1 cellular context compared by ENCODE assay signal in the genomic region with DNA sequence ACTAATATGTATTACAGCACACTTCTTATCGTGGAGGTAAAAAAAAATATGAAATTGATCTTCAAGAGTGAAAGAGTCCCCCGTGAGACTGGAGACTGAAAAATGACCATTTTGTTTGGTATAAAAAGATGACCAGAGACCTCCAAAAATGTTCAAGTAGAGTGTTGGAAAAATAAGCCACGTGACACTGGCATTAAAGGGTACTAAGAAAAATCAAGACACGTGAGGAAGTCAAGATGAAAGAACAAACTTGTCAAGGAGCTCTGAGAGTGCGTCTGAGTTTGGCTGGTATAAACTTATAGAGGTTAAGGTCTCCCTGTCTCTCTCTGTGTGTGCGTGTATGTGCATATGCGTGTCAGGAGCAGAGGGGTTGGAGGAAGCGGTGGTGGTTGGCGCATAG.
TF ChIP-seq lines count a peak whose summit lies in the region.

No MANE protein-coding gene starts in this region.

TF ChIP-seq in GM23338, 12 proteins besides CTCF, POLR2A, EP300 and RAD21 (continued from another document):
- TF ChIP-seq, protein P1, sequence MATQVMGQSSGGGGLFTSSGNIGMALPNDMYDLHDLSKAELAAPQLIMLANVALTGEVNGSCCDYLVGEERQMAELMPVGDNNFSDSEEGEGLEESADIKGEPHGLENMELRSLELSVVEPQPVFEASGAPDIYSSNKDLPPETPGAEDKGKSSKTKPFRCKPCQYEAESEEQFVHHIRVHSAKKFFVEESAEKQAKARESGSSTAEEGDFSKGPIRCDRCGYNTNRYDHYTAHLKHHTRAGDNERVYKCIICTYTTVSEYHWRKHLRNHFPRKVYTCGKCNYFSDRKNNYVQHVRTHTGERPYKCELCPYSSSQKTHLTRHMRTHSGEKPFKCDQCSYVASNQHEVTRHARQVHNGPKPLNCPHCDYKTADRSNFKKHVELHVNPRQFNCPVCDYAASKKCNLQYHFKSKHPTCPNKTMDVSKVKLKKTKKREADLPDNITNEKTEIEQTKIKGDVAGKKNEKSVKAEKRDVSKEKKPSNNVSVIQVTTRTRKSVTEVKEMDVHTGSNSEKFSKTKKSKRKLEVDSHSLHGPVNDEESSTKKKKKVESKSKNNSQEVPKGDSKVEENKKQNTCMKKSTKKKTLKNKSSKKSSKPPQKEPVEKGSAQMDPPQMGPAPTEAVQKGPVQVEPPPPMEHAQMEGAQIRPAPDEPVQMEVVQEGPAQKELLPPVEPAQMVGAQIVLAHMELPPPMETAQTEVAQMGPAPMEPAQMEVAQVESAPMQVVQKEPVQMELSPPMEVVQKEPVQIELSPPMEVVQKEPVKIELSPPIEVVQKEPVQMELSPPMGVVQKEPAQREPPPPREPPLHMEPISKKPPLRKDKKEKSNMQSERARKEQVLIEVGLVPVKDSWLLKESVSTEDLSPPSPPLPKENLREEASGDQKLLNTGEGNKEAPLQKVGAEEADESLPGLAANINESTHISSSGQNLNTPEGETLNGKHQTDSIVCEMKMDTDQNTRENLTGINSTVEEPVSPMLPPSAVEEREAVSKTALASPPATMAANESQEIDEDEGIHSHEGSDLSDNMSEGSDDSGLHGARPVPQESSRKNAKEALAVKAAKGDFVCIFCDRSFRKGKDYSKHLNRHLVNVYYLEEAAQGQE (IDR thresholded peaks at IDR 0.05; ENCODE audit: unreplicated experiment): no peak
- TF ChIP-seq POLR2AphosphoS5 (IDR thresholded peaks at IDR 0.05; ENCODE audit: low read depth) (no peak), NANOG (IDR thresholded peaks at IDR 0.05; ENCODE audit: borderline replicate concordance) (no peak), STAT1 (IDR thresholded peaks at IDR 0.05; ENCODE audit: unreplicated experiment) (no peak), JUNB (IDR thresholded peaks at IDR 0.05; ENCODE audit: unreplicated experiment) (no peak), EZH2 (IDR thresholded peaks at IDR 0.05; ENCODE audit: low read depth, unreplicated experiment) (no peak), EZH2phosphoT487 (IDR thresholded peaks at IDR 0.05; ENCODE audit: unreplicated experiment) (no peak)
- TF ChIP-seq, protein P2, sequence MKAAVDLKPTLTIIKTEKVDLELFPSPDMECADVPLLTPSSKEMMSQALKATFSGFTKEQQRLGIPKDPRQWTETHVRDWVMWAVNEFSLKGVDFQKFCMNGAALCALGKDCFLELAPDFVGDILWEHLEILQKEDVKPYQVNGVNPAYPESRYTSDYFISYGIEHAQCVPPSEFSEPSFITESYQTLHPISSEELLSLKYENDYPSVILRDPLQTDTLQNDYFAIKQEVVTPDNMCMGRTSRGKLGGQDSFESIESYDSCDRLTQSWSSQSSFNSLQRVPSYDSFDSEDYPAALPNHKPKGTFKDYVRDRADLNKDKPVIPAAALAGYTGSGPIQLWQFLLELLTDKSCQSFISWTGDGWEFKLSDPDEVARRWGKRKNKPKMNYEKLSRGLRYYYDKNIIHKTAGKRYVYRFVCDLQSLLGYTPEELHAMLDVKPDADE (IDR thresholded peaks at IDR 0.05): no peak
